1 cellular context compared by ENCODE assay signal in genomic region chr19:2900296-2901252, GRCh38.
TF ChIP-seq lines count a peak whose summit lies in the region.

TSS of gene ZNF57 (plus strand) at chr19:2900928. CDS start at chr19:2901046, 118 bp downstream.

TF ChIP-seq in HEK293, 187 proteins besides CTCF, POLR2A, EP300 and RAD21 (continued from another document and continues in another):
- TF ChIP-seq ZNF121 (tag by site-specific recombination; IDR thresholded peaks at IDR 0.05) (no peak), ZNF645 (tag by site-specific recombination; IDR thresholded peaks at IDR 0.05) (no peak), ZNF558 (tag by site-specific recombination; IDR thresholded peaks at IDR 0.05) (no peak), GLI2 (tag by site-specific recombination; IDR thresholded peaks at IDR 0.05; ENCODE audit: borderline replicate concordance, low read depth) (no peak), MEIS1 (CRISPR knock-in tag; IDR thresholded peaks at IDR 0.05; ENCODE audit: borderline replicate concordance) (no peak), ZNF76 (tag by site-specific recombination; IDR thresholded peaks at IDR 0.05; ENCODE audit: borderline replicate concordance, low read depth) (no peak), ZNF37A (tag by site-specific recombination; IDR thresholded peaks at IDR 0.05) (no peak), ZNF19 (tag by site-specific recombination; IDR thresholded peaks at IDR 0.05; ENCODE audit: low read depth) (no peak), HOXA7 (CRISPR knock-in tag; IDR thresholded peaks at IDR 0.05; ENCODE audit: borderline replicate concordance) (no peak), ZNF776 (tag by site-specific recombination; IDR thresholded peaks at IDR 0.05; ENCODE audit: borderline replicate concordance) (no peak), SP7 (tag by site-specific recombination; IDR thresholded peaks at IDR 0.05) (peak; percentile 39; the same call in 1 of the 2 replicates), PRDM1 (tag by site-specific recombination; IDR thresholded peaks at IDR 0.05) (no peak), ZSCAN5A (tag by site-specific recombination; IDR thresholded peaks at IDR 0.05) (no peak), HOXC10 (CRISPR knock-in tag; IDR thresholded peaks at IDR 0.05) (no peak), ZNF571 (tag by site-specific recombination; IDR thresholded peaks at IDR 0.05) (no peak), ZNF660 (tag by site-specific recombination; IDR thresholded peaks at IDR 0.05) (no peak), ZNF214 (tag by site-specific recombination; IDR thresholded peaks at IDR 0.05; ENCODE audit: borderline replicate concordance) (no peak), ZFP41 (tag by site-specific recombination; IDR thresholded peaks at IDR 0.05; ENCODE audit: borderline replicate concordance) (no peak), INSM2 (tag by site-specific recombination; IDR thresholded peaks at IDR 0.05) (no peak), TSHZ1 (tag by site-specific recombination; IDR thresholded peaks at IDR 0.05; ENCODE audit: borderline replicate concordance) (no peak), ZNF280D (tag by site-specific recombination; IDR thresholded peaks at IDR 0.05) (no peak), YY2 (tag by site-specific recombination; IDR thresholded peaks at IDR 0.05) (no peak), REPIN1 (tag by site-specific recombination; IDR thresholded peaks at IDR 0.05; ENCODE audit: low read depth) (no peak), ZNF341 (tag by site-specific recombination; IDR thresholded peaks at IDR 0.05; ENCODE audit: low read depth) (peak; percentile 86), ZNF274 (IDR thresholded peaks at IDR 0.05; ENCODE audit: low read length) (no peak), ZNF274 (tag by site-specific recombination; IDR thresholded peaks at IDR 0.05; ENCODE audit: borderline replicate concordance) (no peak), PBX3 (CRISPR knock-in tag; IDR thresholded peaks at IDR 0.05) (no peak; the same call in 1 of the 2 replicates), ZBTB26 (tag by site-specific recombination; optimal IDR thresholded peaks at IDR 0.05) (peak; percentile 93), ZNF169 (tag by site-specific recombination; IDR thresholded peaks at IDR 0.05) (no peak), ZNF544 (tag by site-specific recombination; IDR thresholded peaks at IDR 0.05) (no peak), ZNF843 (tag by site-specific recombination; IDR thresholded peaks at IDR 0.05) (no peak), EGR2 (tag by site-specific recombination; IDR thresholded peaks at IDR 0.05; ENCODE audit: low read depth) (peak; percentile 44; the same call in 1 of the 2 replicates), ZNF510 (tag by site-specific recombination; IDR thresholded peaks at IDR 0.05; ENCODE audit: insufficient replicate concordance) (no peak), ZNF610 (tag by site-specific recombination; IDR thresholded peaks at IDR 0.05; ENCODE audit: borderline replicate concordance) (no peak), TRIM28 (IDR thresholded peaks at IDR 0.05; ENCODE audit: borderline replicate concordance, low read length) (no peak), ZEB2 (tag by site-specific recombination; IDR thresholded peaks at IDR 0.05) (peak; percentile 10; the same call in 1 of the 2 replicates), ZNF146 (tag by site-specific recombination; IDR thresholded peaks at IDR 0.05) (no peak), ZNF138 (tag by site-specific recombination; IDR thresholded peaks at IDR 0.05; ENCODE audit: borderline replicate concordance) (no peak), ZNF704 (tag by site-specific recombination; IDR thresholded peaks at IDR 0.05) (no peak), ZNF580 (tag by site-specific recombination; IDR thresholded peaks at IDR 0.05) (no peak), ZNF473 (tag by site-specific recombination; IDR thresholded peaks at IDR 0.05) (no peak), ZNF670 (tag by site-specific recombination; IDR thresholded peaks at IDR 0.05; ENCODE audit: low read depth) (no peak), ZNF548 (tag by site-specific recombination; IDR thresholded peaks at IDR 0.05) (no peak), ZNF513 (tag by site-specific recombination; IDR thresholded peaks at IDR 0.05) (no peak), ZBTB7A (tag by site-specific recombination; IDR thresholded peaks at IDR 0.05; ENCODE audit: low read depth) (0 out of 2 replicates have a peak, but pooled peaks have one; percentile 28), ZNF830 (tag by site-specific recombination; IDR thresholded peaks at IDR 0.05; ENCODE audit: low read depth) (no peak), AEBP2 (tag by site-specific recombination; IDR thresholded peaks at IDR 0.05; ENCODE audit: borderline replicate concordance) (no peak), ZNF155 (tag by site-specific recombination; IDR thresholded peaks at IDR 0.05) (no peak), OSR2 (tag by site-specific recombination; IDR thresholded peaks at IDR 0.05) (no peak)
